12 cellular contexts compared by ENCODE assay signal in the genomic region with DNA sequence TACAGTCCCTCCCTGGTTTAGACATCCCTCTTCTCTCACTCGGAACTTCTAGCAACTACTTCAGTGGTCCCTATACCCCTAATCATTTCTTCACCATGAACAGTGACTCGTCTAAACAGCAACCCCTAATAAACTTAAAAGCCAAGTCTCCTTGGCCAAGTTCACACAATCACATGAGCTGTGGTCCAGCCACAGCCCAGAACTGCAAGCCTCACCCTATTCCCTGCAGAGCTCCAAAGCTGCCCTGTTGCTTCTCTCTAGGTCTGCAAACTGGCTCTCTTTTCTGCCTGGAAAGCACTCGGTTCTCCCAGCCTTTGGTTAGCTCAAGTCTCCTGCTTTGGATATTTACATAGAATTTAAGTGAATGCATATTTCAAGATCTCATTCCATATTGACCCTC.
"Had no signal": no experiment of that assay in that cellular context is flagged by ENCODE, and none has a peak within 500 bp of the region (broad histone marks: within the 10 kb centered on the region; RNA-seq: fewer than 3 reads in every experiment).

No MANE protein-coding gene starts in this region.

- H3K9me3 ChIP-seq: ascending aorta, transverse colon had no signal

- H3K27me3 Mint-ChIP-seq: activated CD4-positive, alpha-beta memory T cell treated with anti-CD3 and anti-CD28 coated beads, Interleukin-2, amount 10 ng/mL, durations not matched to agents 7 days and 5 days; stimulated activated naive CD8-positive, alpha-beta T cell treated with anti-CD3 and anti-CD28 coated beads, Interleukin-15, amount 100 ng/mL, for 72 hours had no signal

- H3K27ac Mint-ChIP-seq: activated CD4-positive, alpha-beta memory T cell treated with anti-CD3 and anti-CD28 coated beads, Interleukin-2, amount 10 ng/mL, durations not matched to agents 7 days and 5 days; activated CD4-positive, alpha-beta T cell treated with anti-CD3 and anti-CD28 coated beads for 36 hours; activated T-cell treated with anti-CD3 and anti-CD28 coated beads, Interleukin-2, amount 50 U/mL, for 72 hours; stimulated activated naive CD8-positive, alpha-beta T cell treated with anti-CD3 and anti-CD28 coated beads, Interleukin-15, amount 100 ng/mL, for 72 hours had no signal

- H3K9me3 Mint-ChIP-seq: activated CD4-positive, alpha-beta memory T cell treated with anti-CD3 and anti-CD28 coated beads, Interleukin-2, amount 10 ng/mL, durations not matched to agents 7 days and 5 days; activated T-cell treated with anti-CD3 and anti-CD28 coated beads, Interleukin-2, amount 50 U/mL, for 72 hours; stimulated activated naive CD8-positive, alpha-beta T cell treated with anti-CD3 and anti-CD28 coated beads, Interleukin-15, amount 100 ng/mL, for 72 hours had no signal

- DNase-seq: activated CD4-positive, alpha-beta memory T cell treated with anti-CD3 and anti-CD28 coated beads, Interleukin-2, amount 10 ng/mL, durations not matched to agents 7 days and 5 days; activated CD4-positive, alpha-beta T cell treated with anti-CD3 and anti-CD28 coated beads for 36 hours; activated naive CD4-positive, alpha-beta T cell; activated T-cell treated with anti-CD3 and anti-CD28 coated beads, Interleukin-2, amount 50 U/mL, for 72 hours; foreskin keratinocyte; islet precursor cell; stimulated activated CD4-positive, alpha-beta T cell treated with anti-CD3 and anti-CD28 coated beads, Interleukin-4, amount 100 ng/mL, for 4 hours; stimulated activated naive CD8-positive, alpha-beta T cell treated with anti-CD3 and anti-CD28 coated beads, Interleukin-15, amount 100 ng/mL, for 72 hours; transverse colon had no signal

- H3K36me3 ChIP-seq: ascending aorta, transverse colon had no signal

- ATAC-seq: activated CD4-positive, alpha-beta T cell treated with anti-CD3 and anti-CD28 coated beads for 36 hours; activated T-cell treated with anti-CD3 and anti-CD28 coated beads, Interleukin-2, amount 50 U/mL, for 72 hours; esophagus mucosa; foreskin keratinocyte; stimulated activated naive CD8-positive, alpha-beta T cell treated with anti-CD3 and anti-CD28 coated beads, Interleukin-15, amount 100 ng/mL, for 72 hours had no signal

- H3K4me1 Mint-ChIP-seq: activated CD4-positive, alpha-beta memory T cell treated with anti-CD3 and anti-CD28 coated beads, Interleukin-2, amount 10 ng/mL, durations not matched to agents 7 days and 5 days; activated CD4-positive, alpha-beta T cell treated with anti-CD3 and anti-CD28 coated beads for 36 hours; stimulated activated naive CD8-positive, alpha-beta T cell treated with anti-CD3 and anti-CD28 coated beads, Interleukin-15, amount 100 ng/mL, for 72 hours had no signal

- H3K4me3 ChIP-seq: ascending aorta, transverse colon had no signal

- H3K27ac ChIP-seq: foreskin keratinocyte, transverse colon, VCaP had no signal

- H3K4me3 Mint-ChIP-seq: activated CD4-positive, alpha-beta memory T cell treated with anti-CD3 and anti-CD28 coated beads, Interleukin-2, amount 10 ng/mL, durations not matched to agents 7 days and 5 days; activated CD4-positive, alpha-beta T cell treated with anti-CD3 and anti-CD28 coated beads for 36 hours; activated T-cell treated with anti-CD3 and anti-CD28 coated beads, Interleukin-2, amount 50 U/mL, for 72 hours; stimulated activated naive CD8-positive, alpha-beta T cell treated with anti-CD3 and anti-CD28 coated beads, Interleukin-15, amount 100 ng/mL, for 72 hours had no signal

- H3K27me3 ChIP-seq: ascending aorta, foreskin keratinocyte, transverse colon had no signal

- H3K4me1 ChIP-seq: foreskin keratinocyte had no signal
